In genomic region chr5:43661102-43661501, GRCh38 we compare ENCODE assay signal across 8 cellular contexts. TPM values are rescaled to one million over a fixed set of nuclear protein-coding genes. Genes with fewer than 3 reads are reported as not detected.
A peak's percentile ranks its signal among the peaks of the same experiment; 100 is the strongest.
DNase-seq lines count a peak whose midpoint lies in the region; ATAC-seq and TF ChIP-seq lines count a peak whose summit lies in the region.

No MANE protein-coding gene starts in this region.

- intact Hi-C loops in adrenal gland (cut with DNase I): no loop called here
- intact Hi-C loops in lower lobe of right lung (cut with DNase I): no loop called here

- no peak for TF ChIP-seq POLR2A in adrenal gland (IDR thresholded peaks at IDR 0.05)

- H3K9me3 ChIP-seq in adrenal gland (replicated peaks in 1 of 3) (no peaks in the 10 kb centered on the region), lower lobe of right lung (peaks cover 3% of the 10 kb centered on the region)

- peak; percentile 73 for DNase-seq in DMS 273 (lab: John Stamatoyannopoulos, UW; ENCODE audit: unreplicated experiment)
- DNase-seq in DMS 273 treated with DMSO at 0.1 percent for 48 hours (lab: John Stamatoyannopoulos, UW): no peak
- DNase-seq in LHCN-M2 (ENCODE audit: low read depth): peak; percentile 58
- peak; percentile 30 to 70 (median 54) for DNase-seq in adrenal gland
- no peak for DNase-seq in lower lobe of right lung
- DNase-seq in activated effector memory CD4-positive, alpha-beta T cell treated with anti-CD3 and anti-CD28 coated beads, Interleukin-2, amount 50 U/mL, for 16 hours: no peak
- DNase-seq in omental fat pad (ENCODE audit: low spot score): no peak

- H3K27ac ChIP-seq in adrenal gland (no peak overlapping the region), lower lobe of right lung (no peak overlapping the region)

- TF ChIP-seq CTCF in adrenal gland (IDR thresholded peaks at IDR 0.05) (peak; percentile 43 to 69 (median 52)), lower lobe of right lung (IDR thresholded peaks at IDR 0.05) (peak; percentile 62), omental fat pad (IDR thresholded peaks at IDR 0.05) (no peak)

- H3K4me1 ChIP-seq in adrenal gland (replicated peaks in 1 of 2) (peaks cover 0 to 8% of the 10 kb centered on the region in 2 donors), lower lobe of right lung (no peaks in the 10 kb centered on the region)

- H3K4me3 ChIP-seq in adrenal gland (no peak overlapping the region), lower lobe of right lung (no peak overlapping the region)

- no peaks in the 10 kb centered on the region for H3K27me3 ChIP-seq in adrenal gland
- no peaks in the 10 kb centered on the region for H3K27me3 ChIP-seq in lower lobe of right lung (ENCODE audit: low read depth)

- 23 to 68% (median 49%) methylated on average over 1 to 2 of the region's 2 CpGs for WGBS in adrenal gland, 4 donors

- H3K36me3 ChIP-seq in adrenal gland (replicated peaks in 1 of 2) (peaks cover 0 to 18% of the 10 kb centered on the region in 2 donors), lower lobe of right lung (peaks cover 44% of the 10 kb centered on the region)

- ATAC-seq in lower lobe of right lung (no peak), GM21515 (IDR thresholded peaks at IDR 0.05; ENCODE audit: unreplicated experiment) (no peak), omental fat pad (ENCODE audit: low FRiP score) (no peak)

RNA-seq across cellular contexts. Expression of gene NNT, which starts 58.1 kb away (rescaled TPM):
- total RNA-seq in LHCN-M2 (2014; rRNA removed): 70.3 and 92.1 TPM in 2 replicates
- polyA plus RNA-seq in LHCN-M2 (2012): 31.4 TPM
- total RNA-seq in adrenal gland: 100 to 1,000 TPM in 1 of 8 donors, 10 to 100 TPM in 7; 43.1 to 104 (median 62.5) TPM
- 10 to 100 TPM in 2 of 3 donors, 1 to 10 TPM in 1; 6.9 to 62.2 (median 12.2) TPM for polyA plus RNA-seq in adrenal gland
- 70.9 TPM for total RNA-seq in lower lobe of right lung
- 10 to 100 TPM; 47.0 to 68.5 (median 60.8) TPM for total RNA-seq in omental fat pad

Comparison
In these comparisons a context has a peak if more than half of its experiments do, and no peak if none do; other contexts are left out.
1. DNase-seq: peak in DMS 273 (single experiment), LHCN-M2 (single experiment) and adrenal gland (7 of 7); none in DMS 273 treated with DMSO at 0.1 percent for 48 hours (single experiment), lower lobe of right lung (single experiment), activated effector memory CD4-positive, alpha-beta T cell treated with anti-CD3 and anti-CD28 coated beads, Interleukin-2, amount 50 U/mL, for 16 hours (single experiment) and omental fat pad (single experiment).
2. CTCF ChIP-seq: peak in adrenal gland (6 of 6) and lower lobe of right lung (single experiment); none in omental fat pad (0 of 3).